In genomic region chr2:99404039-99404799, GRCh38 we compare ENCODE assay signal across 12 cellular contexts.
DNase-seq lines count a peak whose midpoint lies in the region; ATAC-seq, FAIRE-seq and TF ChIP-seq lines count a peak whose summit lies in the region.
"Had no signal": no experiment of that assay in that cellular context is flagged by ENCODE, and none has a peak within 500 bp of the region (broad histone marks: within the 10 kb centered on the region; RNA-seq: fewer than 3 reads in every experiment).

No MANE protein-coding gene starts in this region.

- H3K9me1 ChIP-seq in K562 (ENCODE audit: control insufficient read depth, insufficient read depth, low read length): no peaks in the 10 kb centered on the region

- no peaks in the 10 kb centered on the region for H3K9me3 Mint-ChIP-seq in stimulated activated naive CD8-positive, alpha-beta T cell treated with anti-CD3 and anti-CD28 coated beads, Interleukin-15, Interleukin-2, amounts not matched to agents 100 ng/mL and 50 ng/mL, for 24 hours
- H3K9me3 Mint-ChIP-seq in activated T-helper 2 cell treated with anti-CD3 and anti-CD28 coated beads, Interferon-gamma antibody, Interleukin-2, Interleukin-4, amounts not matched to agents 10 μg/mL and 5 μg/mL and 100 μg/mL, durations not matched to agents 14 hours and 24 hours and 36 hours: no peaks in the 10 kb centered on the region
- no peaks in the 10 kb centered on the region for H3K9me3 Mint-ChIP-seq in T-helper 2 cell treated with Interferon-gamma antibody and Interleukin-4, amounts not matched to agents 5 μg/mL and 100 μg/mL, for 36 hours
- H3K9me3 Mint-ChIP-seq: memory B cell had no signal

- no peaks in the 10 kb centered on the region for H3K9me3 ChIP-seq in K562 (replicated peaks; ENCODE audit: control insufficient read depth, insufficient read depth, low read depth, low read length)
- H3K9me3 ChIP-seq in osteoblast (ENCODE audit: low read depth, low read length): no peaks in the 10 kb centered on the region
- H3K9me3 ChIP-seq: BLaER1 treated with 17β-estradiol and CSF1 and Interleukin-3, amounts not matched to agents 10 nM and 100 nM had no signal

- POLR2A ChIA-PET in K562 (lab: Yijun Ruan, JAX): interaction anchor here (0.8 to 1.2 kb wide), 3 partner anchors 10 to 16 kb away, joined by 3 to 4 read pairs (median 3); no protein-coding TSS in a partner anchor

- intact Hi-C loops in K562 (cut with micrococcal nuclease): no loop called here
- intact Hi-C loops in activated T-helper 2 cell treated with anti-CD3 and anti-CD28 coated beads, Interferon-gamma antibody, Interleukin-2, Interleukin-4, amounts not matched to agents 10 μg/mL and 5 μg/mL and 100 μg/mL, durations not matched to agents 14 hours and 24 hours and 36 hours (cut with micrococcal nuclease): no loop called here

- ATAC-seq in stimulated activated naive CD8-positive, alpha-beta T cell treated with anti-CD3 and anti-CD28 coated beads, Interleukin-15, Interleukin-2, amounts not matched to agents 100 U/mL and 50 U/mL, for 24 hours: no peak
- peak; percentile 16; the same call in 2 of the 3 replicates for ATAC-seq in K562

- no peaks in the 10 kb centered on the region for H4K20me1 ChIP-seq in K562 (replicated peaks; ENCODE audit: control insufficient read depth, insufficient read depth, low read length)
- no peaks in the 10 kb centered on the region for H4K20me1 ChIP-seq in osteoblast (ENCODE audit: insufficient read depth, low read length)

- BruUV-seq in K562 (replicated peaks; lab: Mats Ljungman, UMichigan): no TSS peak

- in situ Hi-C loops in K562 (cut with MboI): no loop called here

- H2AFZ ChIP-seq in K562 (ENCODE audit: low read depth, low read length): no peak overlapping the region
- H2AFZ ChIP-seq in osteoblast (ENCODE audit: low read length): no peak overlapping the region

- peak overlapping the region; percentile 83 for H3K27ac Mint-ChIP-seq in stimulated activated naive CD8-positive, alpha-beta T cell treated with anti-CD3 and anti-CD28 coated beads, Interleukin-15, Interleukin-2, amounts not matched to agents 100 ng/mL and 50 ng/mL, for 24 hours
- no peak overlapping the region for H3K27ac Mint-ChIP-seq in activated T-helper 2 cell treated with anti-CD3 and anti-CD28 coated beads, Interferon-gamma antibody, Interleukin-2, Interleukin-4, amounts not matched to agents 10 μg/mL and 5 μg/mL and 100 μg/mL, durations not matched to agents 14 hours and 24 hours and 36 hours
- H3K27ac Mint-ChIP-seq in T-helper 2 cell treated with Interferon-gamma antibody and Interleukin-4, amounts not matched to agents 5 μg/mL and 100 μg/mL, for 36 hours: no peak overlapping the region

- H3K4me1 Mint-ChIP-seq in stimulated activated naive CD8-positive, alpha-beta T cell treated with anti-CD3 and anti-CD28 coated beads, Interleukin-15, Interleukin-2, amounts not matched to agents 100 ng/mL and 50 ng/mL, for 24 hours (ENCODE audit: low read depth): peaks cover 23% of the 10 kb centered on the region
- peaks cover 11% of the 10 kb centered on the region for H3K4me1 Mint-ChIP-seq in activated T-helper 2 cell treated with anti-CD3 and anti-CD28 coated beads, Interferon-gamma antibody, Interleukin-2, Interleukin-4, amounts not matched to agents 10 μg/mL and 5 μg/mL and 100 μg/mL, durations not matched to agents 14 hours and 24 hours and 36 hours (ENCODE audit: low read depth)
- H3K4me1 Mint-ChIP-seq in T-helper 2 cell treated with Interferon-gamma antibody and Interleukin-4, amounts not matched to agents 5 μg/mL and 100 μg/mL, for 36 hours (ENCODE audit: low read depth): peaks cover 3% of the 10 kb centered on the region
- H3K4me1 Mint-ChIP-seq: memory B cell had no signal

- H3K36me3 Mint-ChIP-seq in stimulated activated naive CD8-positive, alpha-beta T cell treated with anti-CD3 and anti-CD28 coated beads, Interleukin-15, Interleukin-2, amounts not matched to agents 100 ng/mL and 50 ng/mL, for 24 hours (ENCODE audit: low read depth): peaks cover 70% of the 10 kb centered on the region
- H3K36me3 Mint-ChIP-seq in activated T-helper 2 cell treated with anti-CD3 and anti-CD28 coated beads, Interferon-gamma antibody, Interleukin-2, Interleukin-4, amounts not matched to agents 10 μg/mL and 5 μg/mL and 100 μg/mL, durations not matched to agents 14 hours and 24 hours and 36 hours (ENCODE audit: low read depth): peaks cover 60% of the 10 kb centered on the region
- peaks cover 63% of the 10 kb centered on the region for H3K36me3 Mint-ChIP-seq in T-helper 2 cell treated with Interferon-gamma antibody and Interleukin-4, amounts not matched to agents 5 μg/mL and 100 μg/mL, for 36 hours (ENCODE audit: low read depth)

- CTCF ChIA-PET in K562 (lab: Yijun Ruan, JAX; ENCODE audit: low intra/inter-chr PET ratio): no interaction called here

- no peak for TF ChIP-seq EP300 in K562 (IDR thresholded peaks at IDR 0.05; ENCODE audit: low read length)

- no peak overlapping the region for H3K9ac ChIP-seq in K562 (ENCODE audit: insufficient read depth in 1 of 2, low read depth in 2 of 2, low read length in 2 of 2)
- H3K9ac ChIP-seq: BLaER1 treated with 17β-estradiol and CSF1 and Interleukin-3, amounts not matched to agents 10 nM and 100 nM had no signal

- TF ChIP-seq POLR2A in K562 (conservative IDR thresholded peaks at IDR 0.05): peak; percentile 9; the same call in 1 of the 2 replicates

- DNase-seq in stimulated activated naive CD8-positive, alpha-beta T cell treated with anti-CD3 and anti-CD28 coated beads, Interleukin-15, Interleukin-2, amounts not matched to agents 100 U/mL and 50 U/mL, for 24 hours: no peak
- DNase-seq in K562 (ENCODE audit: extremely low read depth in 1 of 4, low spot score in 3 of 4) (no peak), islet precursor cell (peak; percentile 75), osteoblast (ENCODE audit: insufficient read length, low spot score, missing footprints) (no peak)
- no peak for DNase-seq in activated T-helper 2 cell treated with anti-CD3 and anti-CD28 coated beads, Interferon-gamma antibody, Interleukin-2, Interleukin-4, amounts not matched to agents 10 μg/mL and 5 μg/mL and 100 μg/mL, durations not matched to agents 14 hours and 24 hours and 36 hours (ENCODE audit: low spot score)
- DNase-seq in T-helper 2 cell treated with Interferon-gamma antibody and Interleukin-4, amounts not matched to agents 5 μg/mL and 100 μg/mL, for 36 hours (ENCODE audit: low spot score): no peak
- DNase-seq in activated CD4-positive, alpha-beta T cell treated with anti-CD3 and anti-CD28 coated beads, Interleukin-2, amount 50 U/mL, for 48 hours: no peak
- DNase-seq: NCI-H1105 treated with DMSO at 0.1 percent for 48 hours; stimulated activated CD8-positive, alpha-beta memory T cell treated with anti-CD3 and anti-CD28 coated beads, Interleukin-4, amount 100 ng/mL, for 48 hours had no signal

- WGBS in K562 (ENCODE audit: insufficient coverage, low coverage, missing lambda C conversion rate): 88% methylated on average over 8 of the region's 8 CpGs

- no peaks in the 10 kb centered on the region for H3K27me3 Mint-ChIP-seq in stimulated activated naive CD8-positive, alpha-beta T cell treated with anti-CD3 and anti-CD28 coated beads, Interleukin-15, Interleukin-2, amounts not matched to agents 100 ng/mL and 50 ng/mL, for 24 hours
- H3K27me3 Mint-ChIP-seq in activated T-helper 2 cell treated with anti-CD3 and anti-CD28 coated beads, Interferon-gamma antibody, Interleukin-2, Interleukin-4, amounts not matched to agents 10 μg/mL and 5 μg/mL and 100 μg/mL, durations not matched to agents 14 hours and 24 hours and 36 hours (ENCODE audit: low read depth): no peaks in the 10 kb centered on the region
- H3K27me3 Mint-ChIP-seq in T-helper 2 cell treated with Interferon-gamma antibody and Interleukin-4, amounts not matched to agents 5 μg/mL and 100 μg/mL, for 36 hours (ENCODE audit: low read depth): no peaks in the 10 kb centered on the region
- H3K27me3 Mint-ChIP-seq: memory B cell had no signal

- peaks cover 93% of the 10 kb centered on the region for H3K36me3 ChIP-seq in K562 (ENCODE audit: control insufficient read depth, insufficient read depth, low read length)
- peaks cover 69% of the 10 kb centered on the region for H3K36me3 ChIP-seq in osteoblast (ENCODE audit: insufficient read depth, low read length)

- H3K27me3 ChIP-seq in K562 (ENCODE audit: control insufficient read depth in 2 of 2, insufficient read depth in 2 of 2, low read length in 2 of 2): no peaks in the 10 kb centered on the region
- no peaks in the 10 kb centered on the region for H3K27me3 ChIP-seq in osteoblast (ENCODE audit: insufficient read depth, low read length)
- H3K27me3 ChIP-seq: BLaER1 treated with 17β-estradiol and CSF1 and Interleukin-3, amounts not matched to agents 10 nM and 100 nM had no signal

- H3K4me3 ChIP-seq in K562 (no peak overlapping the region), osteoblast (ENCODE audit: insufficient read depth, low read length) (no peak overlapping the region)
- H3K4me3 ChIP-seq: BLaER1 treated with 17β-estradiol and CSF1 and Interleukin-3, amounts not matched to agents 10 nM and 100 nM had no signal

- H3K4me1 ChIP-seq in K562 (replicated peaks in 1 of 2; ENCODE audit: control insufficient read depth in 2 of 2, insufficient read depth in 2 of 2, low read length in 2 of 2) (no peaks in the 10 kb centered on the region), osteoblast (ENCODE audit: insufficient read depth, low read length) (peaks cover 8% of the 10 kb centered on the region)

- no peak for FAIRE-seq in K562 (lab: Jason Lieb, UNC)

- H3K4me2 ChIP-seq in K562 (ENCODE audit: insufficient read depth, low read length): no peak overlapping the region
- H3K4me2 ChIP-seq in osteoblast (ENCODE audit: insufficient read depth, low read length): no peak overlapping the region
- H3K4me2 ChIP-seq: BLaER1 treated with 17β-estradiol and CSF1 and Interleukin-3, amounts not matched to agents 10 nM and 100 nM had no signal

- no peaks in the 10 kb centered on the region for H3K79me2 ChIP-seq in K562 (ENCODE audit: control insufficient read depth, insufficient read depth, low read length)
- no peaks in the 10 kb centered on the region for H3K79me2 ChIP-seq in osteoblast (ENCODE audit: insufficient read depth, low read length)

- no peak overlapping the region for H3K4me3 Mint-ChIP-seq in stimulated activated naive CD8-positive, alpha-beta T cell treated with anti-CD3 and anti-CD28 coated beads, Interleukin-15, Interleukin-2, amounts not matched to agents 100 ng/mL and 50 ng/mL, for 24 hours
- no peak overlapping the region for H3K4me3 Mint-ChIP-seq in activated T-helper 2 cell treated with anti-CD3 and anti-CD28 coated beads, Interferon-gamma antibody, Interleukin-2, Interleukin-4, amounts not matched to agents 10 μg/mL and 5 μg/mL and 100 μg/mL, durations not matched to agents 14 hours and 24 hours and 36 hours (ENCODE audit: low read depth)
- no peak overlapping the region for H3K4me3 Mint-ChIP-seq in T-helper 2 cell treated with Interferon-gamma antibody and Interleukin-4, amounts not matched to agents 5 μg/mL and 100 μg/mL, for 36 hours
- H3K4me3 Mint-ChIP-seq: memory B cell had no signal

- TF ChIP-seq CTCF in K562 (IDR thresholded peaks at IDR 0.05 in 2 of 3, conservative IDR thresholded peaks at IDR 0.05 in 1 of 3; ENCODE audit: insufficient read depth in 2 of 3, low read depth in 1 of 3, low read length in 3 of 3): no peak
- no peak for TF ChIP-seq CTCF in osteoblast (IDR thresholded peaks at IDR 0.05; ENCODE audit: extremely low read depth, low read depth, low read length)

- H3K27ac ChIP-seq in K562 (ENCODE audit: extremely low read depth, low read depth, low read length) (no peak overlapping the region), osteoblast (ENCODE audit: low read depth, low read length) (no peak overlapping the region)
- H3K27ac ChIP-seq: BLaER1 treated with 17β-estradiol and CSF1 and Interleukin-3, amounts not matched to agents 10 nM and 100 nM had no signal

- no peak for TF ChIP-seq RAD21 in K562 (CRISPR knock-in tag; conservative IDR thresholded peaks at IDR 0.05 in 1 of 2, IDR thresholded peaks at IDR 0.05 in 1 of 2)
